ENCODE assay signal across 8 cellular contexts in the genomic region with DNA sequence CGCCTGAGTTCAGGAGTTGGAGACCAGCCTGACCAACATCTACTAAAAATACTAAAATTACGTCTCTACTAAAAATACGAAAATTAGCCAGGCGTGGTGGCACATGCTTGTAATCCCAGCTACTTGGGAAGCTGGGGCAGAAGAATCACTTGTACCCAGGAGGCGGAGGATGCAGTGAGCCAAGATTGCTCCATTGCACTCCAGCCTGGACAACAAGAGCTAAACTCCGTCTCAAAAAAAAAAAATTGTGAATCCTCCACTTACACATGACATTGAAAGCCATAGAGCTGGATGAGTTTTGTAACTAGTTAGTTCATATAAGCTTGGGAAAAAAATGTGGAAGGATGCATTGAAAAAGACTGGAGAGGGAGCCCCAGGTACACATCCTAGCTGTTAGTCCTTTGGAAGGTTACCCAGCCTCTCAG. TPM values are rescaled to one million over a fixed set of nuclear protein-coding genes. Genes with fewer than 3 reads are reported as not detected.
DNase-seq lines count a peak whose midpoint lies in the region; ATAC-seq and TF ChIP-seq lines count a peak whose summit lies in the region.

No MANE protein-coding gene starts in this region.

- TF ChIP-seq CTCF in activated B cell treated with CpG ODN at 0.5 μM for 24 hours (IDR thresholded peaks at IDR 0.05): no peak
- no peak for TF ChIP-seq CTCF in lower leg skin (IDR thresholded peaks at IDR 0.05)

- H3K9me3 ChIP-seq in right cardiac atrium (ENCODE audit: control insufficient read depth, low read length): no peaks in the 10 kb centered on the region

- 69% methylated on average over 6 of the region's 6 CpGs for WGBS in right cardiac atrium
- WGBS in lower leg skin, 2 donors: 50 to 58% methylated on average over 6 of the region's 6 CpGs

- ATAC-seq in activated B cell treated with CpG ODN at 0.5 μM for 24 hours (ENCODE audit: low read depth) (no peak), right cardiac atrium (no peak), HG03520 (IDR thresholded peaks at IDR 0.05; ENCODE audit: unreplicated experiment) (no peak)

- H3K36me3 ChIP-seq in H7 (replicated peaks; ENCODE audit: control insufficient read depth, insufficient read depth, low read length): peaks cover 9% of the 10 kb centered on the region

- no peak for DNase-seq in H7
- no peak for DNase-seq in activated B cell treated with CpG ODN at 0.5 μM for 24 hours
- DNase-seq in right cardiac atrium: peak in 1 of 3 donors; percentile 48
- no peak for DNase-seq in NCI-H69 (lab: John Stamatoyannopoulos, UW)
- DNase-seq in T1000 (lab: John Stamatoyannopoulos, UW): no peak
- no peak for DNase-seq in lower leg skin (ENCODE audit: low spot score in 2 of 2)

- no peaks in the 10 kb centered on the region for H3K9me3 Mint-ChIP-seq in activated B cell treated with CpG ODN at 0.5 μM for 24 hours

- H3K27me3 ChIP-seq in H7 (ENCODE audit: control insufficient read depth, insufficient read depth, low read length): no peaks in the 10 kb centered on the region; the same call in 1 of the 2 replicates
- H3K27me3 ChIP-seq in right cardiac atrium (ENCODE audit: control insufficient read depth, insufficient read depth): no peaks in the 10 kb centered on the region

- no peak for TF ChIP-seq POLR2A in lower leg skin (IDR thresholded peaks at IDR 0.05)

- H3K27ac ChIP-seq in right cardiac atrium (ENCODE audit: low read length) (peak overlapping the region; percentile 16), skin epidermis (peak overlapping the region in 19 of 21 experiments; percentile 32 to 97 (median 93))

- H3K4me1 Mint-ChIP-seq in activated B cell treated with CpG ODN at 0.5 μM for 24 hours: peaks cover 25% of the 10 kb centered on the region

- peak overlapping the region; percentile 100 for H3K4me3 Mint-ChIP-seq in activated B cell treated with CpG ODN at 0.5 μM for 24 hours

- H3K36me3 Mint-ChIP-seq in activated B cell treated with CpG ODN at 0.5 μM for 24 hours (ENCODE audit: low read depth): peaks cover 26% of the 10 kb centered on the region

- peaks cover under 1% of the 10 kb centered on the region for H3K27me3 Mint-ChIP-seq in activated B cell treated with CpG ODN at 0.5 μM for 24 hours

- H3K4me3 ChIP-seq in H7 (ENCODE audit: insufficient read depth, low read depth, low read length): peak overlapping the region; percentile 39
- peak overlapping the region; percentile 31 for H3K4me3 ChIP-seq in right cardiac atrium (ENCODE audit: low read length)
- H3K4me3 ChIP-seq in skin epidermis: peak overlapping the region; percentile 57 to 91 (median 82)
- no peak overlapping the region for H3K4me3 ChIP-seq in lower leg skin (ENCODE audit: low read depth, poor library complexity, severe bottlenecking)

- H3K4me1 ChIP-seq in right cardiac atrium (ENCODE audit: control insufficient read depth, insufficient read depth, low read length): peaks cover 5% of the 10 kb centered on the region

- POLR2A ChIA-PET in activated B cell treated with CpG ODN at 0.5 μM for 24 hours (lab: Charles Lee): interaction anchor here (0.6 to 5.0 kb wide), 31 partner anchors 9 to 1625 kb away, joined by 3 to 82 read pairs (median 5); a partner anchor contains a TSS

- H3K27ac Mint-ChIP-seq in activated B cell treated with CpG ODN at 0.5 μM for 24 hours: peak overlapping the region; percentile 86

- intact Hi-C loops in activated B cell treated with CpG ODN at 0.5 μM for 24 hours (cut with micrococcal nuclease): loop anchor here (1.0 kb wide), 13 partner anchors 13 to 556 kb away; a partner anchor contains a TSS
- intact Hi-C loops in right cardiac atrium (cut with DNase I): loop anchor here in 2 of 4 donors (5.0 kb wide), 1 partner anchor 37 kb away; a partner anchor contains a TSS
- intact Hi-C loops in lower leg skin (cut with DNase I; ENCODE audit: low total_unique reads): no loop called here

- CTCF ChIA-PET in activated B cell treated with CpG ODN at 0.5 μM for 24 hours (lab: Charles Lee): interaction anchor here (0.9 to 1.7 kb wide), 13 partner anchors 14 to 475 kb away, joined by 3 to 16 read pairs (median 5); a partner anchor contains a TSS

RNA-seq across cellular contexts. Expression of a gene that starts 0.5 kb away (rescaled TPM):
- 229 and 270 TPM in 2 replicates for total RNA-seq in H7 (2014; rRNA removed; shearing (Covaris generic))
- total RNA-seq in activated B cell treated with CpG ODN at 0.5 μM for 24 hours (134 and 138 TPM in 2 replicates), right cardiac atrium (100 to 1,000 TPM; 223 to 311 (median 259) TPM), lower leg skin (100 to 1,000 TPM; 222 to 319 (median 311) TPM)
- 255 TPM for polyA plus RNA-seq in right cardiac atrium

RNA-seq across cellular contexts. Expression of a gene that starts 13.9 kb away (rescaled TPM):
- total RNA-seq in H7 (2014; rRNA removed; shearing (Covaris generic)): 0.11 and 0.21 TPM in 2 replicates
- 0.22 and 1.2 TPM in 2 replicates for total RNA-seq in activated B cell treated with CpG ODN at 0.5 μM for 24 hours
- 1 to 10 TPM in 1 of 4 donors, under 1 TPM in 3; 0.09 to 1.3 (median 0.63) TPM for total RNA-seq in right cardiac atrium
- 0.11 TPM for polyA plus RNA-seq in right cardiac atrium
- 1 to 10 TPM in 3 of 4 donors, under 1 TPM in 1; 0.36 to 1.9 (median 1.5) TPM for total RNA-seq in lower leg skin

RNA-seq across cellular contexts. Expression of a gene that starts 14.6 kb away (rescaled TPM):
- total RNA-seq in H7 (2014; rRNA removed; shearing (Covaris generic)): 1.6 and 4.2 TPM in 2 replicates
- total RNA-seq in activated B cell treated with CpG ODN at 0.5 μM for 24 hours: 0.44 and 2.4 TPM in 2 replicates
- 1 to 10 TPM in 1 of 4 donors, under 1 TPM in 3; 0.26 to 2.3 (median 0.63) TPM for total RNA-seq in right cardiac atrium
- polyA plus RNA-seq in right cardiac atrium: 0.27 TPM
- 1 to 10 TPM in 2 of 4 donors, under 1 TPM in 2; 0.34 to 1.9 (median 1.1) TPM for total RNA-seq in lower leg skin

RNA-seq across cellular contexts. Expression of a gene that starts 29.0 kb away (rescaled TPM):
- 4.6 and 6.4 TPM in 2 replicates for total RNA-seq in H7 (2014; rRNA removed; shearing (Covaris generic))
- 38.3 and 40.0 TPM in 2 replicates for total RNA-seq in activated B cell treated with CpG ODN at 0.5 μM for 24 hours
- total RNA-seq in right cardiac atrium: 10 to 100 TPM; 10.4 to 16.7 (median 13.6) TPM
- polyA plus RNA-seq in right cardiac atrium: 10.3 TPM
- total RNA-seq in lower leg skin: 10 to 100 TPM; 53.6 to 68.5 (median 60.7) TPM

RNA-seq across cellular contexts. Expression of a gene that starts 38.3 kb away (rescaled TPM):
- 0.03 and 0.85 TPM in 2 replicates for total RNA-seq in H7 (2014; rRNA removed; shearing (Covaris generic))
- total RNA-seq in activated B cell treated with CpG ODN at 0.5 μM for 24 hours (11.8 and 22.8 TPM in 2 replicates), right cardiac atrium (1 to 10 TPM; 1.2 to 2.0 (median 1.6) TPM), lower leg skin (1 to 10 TPM; 2.9 to 8.7 (median 5.1) TPM)
- polyA plus RNA-seq in right cardiac atrium: 1.4 TPM
